Comparison of ENCODE assay signal across 1 cellular context in genomic region chr12:57244306-57244696, GRCh38.
TF ChIP-seq lines count a peak whose summit lies in the region.

No MANE protein-coding gene starts in this region.

TF ChIP-seq in HCT116, 20 proteins besides CTCF, POLR2A, EP300 and RAD21 (continued from another document):
- TF ChIP-seq EGR1 (IDR thresholded peaks at IDR 0.05; ENCODE audit: low read depth) (no peak), YY1 (IDR thresholded peaks at IDR 0.05; ENCODE audit: extremely low read depth, insufficient replicate concordance, low read depth, low read length) (no peak), TCF7L2 (IDR thresholded peaks at IDR 0.05; ENCODE audit: borderline replicate concordance, extremely low read depth, insufficient read depth, insufficient read length) (no peak), REST (IDR thresholded peaks at IDR 0.05; ENCODE audit: low read depth) (no peak), FOSL1 (IDR thresholded peaks at IDR 0.05; ENCODE audit: low read depth) (no peak), ATF3 (IDR thresholded peaks at IDR 0.05) (no peak), ZNF274 (IDR thresholded peaks at IDR 0.05; ENCODE audit: low read depth, low read length) (no peak)
